In genomic region chr12:91954761-91955160, GRCh38 we compare ENCODE assay signal across 2 cellular contexts.
TF ChIP-seq lines count a peak whose summit lies in the region.

No MANE protein-coding gene starts in this region.

TF ChIP-seq in GM23338, 12 proteins besides CTCF, POLR2A, EP300 and RAD21 (continued from another document):
- TF ChIP-seq REST (IDR thresholded peaks at IDR 0.05; ENCODE audit: unreplicated experiment) (no peak), JUNB (IDR thresholded peaks at IDR 0.05; ENCODE audit: unreplicated experiment) (no peak)

TF ChIP-seq in H1, 55 proteins besides CTCF, POLR2A, EP300 and RAD21 (continued from another document):
- no peak for TF ChIP-seq EGR1 (IDR thresholded peaks at IDR 0.05; ENCODE audit: borderline replicate concordance, low read depth, low read length)
- TF ChIP-seq SAP30 (IDR thresholded peaks at IDR 0.05; ENCODE audit: insufficient read depth, insufficient replicate concordance, low read length), result no peak
- TF ChIP-seq ATF3 (IDR thresholded peaks at IDR 0.05; ENCODE audit: insufficient read depth, low read depth, low read length), result no peak
- TF ChIP-seq CHD7 (IDR thresholded peaks at IDR 0.05; ENCODE audit: insufficient replicate concordance, low read length), result no peak
